In the genomic region with DNA sequence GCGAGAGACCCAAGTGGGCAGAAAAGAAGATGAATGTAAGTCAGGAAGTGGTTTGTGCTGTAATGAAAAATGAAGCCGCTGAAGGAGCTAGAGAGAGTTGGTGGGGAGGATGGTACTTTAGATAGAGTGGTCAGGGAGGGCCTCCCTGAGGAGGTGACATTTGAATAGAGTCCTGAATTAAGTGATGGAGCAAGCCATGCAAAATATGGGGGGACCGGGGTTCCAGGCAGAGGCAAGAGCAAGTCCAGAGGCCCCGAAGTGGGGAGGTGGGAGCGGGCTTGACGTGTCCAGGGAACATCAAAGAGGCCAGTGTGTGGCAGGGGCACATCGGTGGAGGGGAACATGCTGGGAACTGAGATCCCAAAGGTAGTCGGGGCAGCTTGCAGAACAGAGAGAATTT, we compare ENCODE assay signal across 34 cellular contexts. TPM values are rescaled to one million over a fixed set of nuclear protein-coding genes. Genes with fewer than 3 reads are reported as not detected.
"Had no signal": no experiment of that assay in that cellular context is flagged by ENCODE, and none has a peak within 500 bp of the region (broad histone marks: within the 10 kb centered on the region; RNA-seq: fewer than 3 reads in every experiment).

No MANE protein-coding gene starts in this region.

- H3K79me2 ChIP-seq: hepatocyte, parathyroid adenoma had no signal

- H2AFZ ChIP-seq: hepatocyte, parathyroid adenoma had no signal

- H3K27ac ChIP-seq: ascending aorta, brain microvascular endothelial cell, coronary artery, gastroesophageal sphincter, hepatocyte, left ventricle myocardium inferior, parathyroid adenoma, psoas muscle, suprapubic skin, tibial artery had no signal

- H3K36me3 ChIP-seq: ascending aorta, brain microvascular endothelial cell, gastroesophageal sphincter, left ventricle myocardium inferior, suprapubic skin, tibial artery had no signal

- H3K9me3 Mint-ChIP-seq: activated B cell treated with CpG ODN at 0.5 μM for 24 hours; activated naive CD8-positive, alpha-beta T cell treated with anti-CD3 and anti-CD28 coated beads, Interleukin-2, amount 10 ng/mL, durations not matched to agents 7 days and 5 days; activated T-cell treated with anti-CD3 and anti-CD28 coated beads, Interleukin-2, amount 50 U/mL, for 72 hours; effector memory CD8-positive, alpha-beta T cell; stimulated activated memory B cell treated with anti-CD40 and anti-IgM and Interleukin-4, amounts not matched to agents 10 μg/mL and 1 μg/mL and 100 μg/mL, for 72 hours; T-helper 1 cell treated with Interleukin-12 subunit alpha and Interleukin-12 subunit beta and Interleukin-4 antibody, amounts not matched to agents 30 μg/mL and 1 μg/mL, for 36 hours had no signal

- H3K27me3 ChIP-seq: ascending aorta, dorsolateral prefrontal cortex, hepatocyte had no signal

- ATAC-seq: activated CD4-positive, alpha-beta T cell treated with anti-CD3 and anti-CD28 coated beads for 36 hours; activated CD8-positive, alpha-beta T cell treated with anti-CD3 and anti-CD28 coated beads, Interleukin-2, amount 10 ng/mL, durations not matched to agents 7 days and 5 days; activated T-cell treated with anti-CD3 and anti-CD28 coated beads, Interleukin-2, amount 50 U/mL, for 72 hours; effector memory CD8-positive, alpha-beta T cell; gastroesophageal sphincter; mucosa of descending colon; psoas muscle; stimulated activated memory B cell treated with anti-CD40 and anti-IgM and Interleukin-4, amounts not matched to agents 10 μg/mL and 1 μg/mL and 100 μg/mL, for 72 hours had no signal

- H3K9ac ChIP-seq: parathyroid adenoma had no signal

- H3K4me2 ChIP-seq: hepatocyte, smooth muscle cell had no signal

- H3K4me3 Mint-ChIP-seq: activated B cell treated with CpG ODN at 0.5 μM for 24 hours; activated CD4-positive, alpha-beta T cell treated with anti-CD3 and anti-CD28 coated beads for 36 hours; activated CD8-positive, alpha-beta T cell treated with anti-CD3 and anti-CD28 coated beads, Interleukin-2, amount 10 ng/mL, durations not matched to agents 7 days and 5 days; activated naive CD8-positive, alpha-beta T cell treated with anti-CD3 and anti-CD28 coated beads, Interleukin-2, amount 10 ng/mL, durations not matched to agents 7 days and 5 days; activated T-cell treated with anti-CD3 and anti-CD28 coated beads, Interleukin-2, amount 50 U/mL, for 72 hours; effector memory CD8-positive, alpha-beta T cell; stimulated activated memory B cell treated with anti-CD40 and anti-IgM and Interleukin-4, amounts not matched to agents 10 μg/mL and 1 μg/mL and 100 μg/mL, for 72 hours; T-helper 1 cell treated with Interleukin-12 subunit alpha and Interleukin-12 subunit beta and Interleukin-4 antibody, amounts not matched to agents 30 μg/mL and 1 μg/mL, for 36 hours had no signal

- H3K4me1 ChIP-seq: ascending aorta, gastroesophageal sphincter, left ventricle myocardium inferior, parathyroid adenoma, psoas muscle, tibial artery had no signal

- H3K36me3 Mint-ChIP-seq: activated naive CD8-positive, alpha-beta T cell treated with anti-CD3 and anti-CD28 coated beads, Interleukin-2, amount 10 ng/mL, durations not matched to agents 7 days and 5 days; stimulated activated memory B cell treated with anti-CD40 and anti-IgM and Interleukin-4, amounts not matched to agents 10 μg/mL and 1 μg/mL and 100 μg/mL, for 72 hours had no signal

- H3K4me1 Mint-ChIP-seq: activated B cell treated with CpG ODN at 0.5 μM for 24 hours; activated CD4-positive, alpha-beta T cell treated with anti-CD3 and anti-CD28 coated beads for 36 hours had no signal

- DNase-seq: activated B cell treated with CpG ODN at 0.5 μM for 24 hours; activated CD4-positive, alpha-beta T cell treated with anti-CD3 and anti-CD28 coated beads for 36 hours; activated CD8-positive, alpha-beta T cell treated with anti-CD3 and anti-CD28 coated beads, Interleukin-2, amount 10 ng/mL, durations not matched to agents 7 days and 5 days; activated effector memory CD4-positive, alpha-beta T cell treated with Interleukin-2 at 50 U/mL for 16 hours; activated naive CD4-positive, alpha-beta T cell treated with Interleukin-2 at 50 U/mL for 16 hours; activated naive CD8-positive, alpha-beta T cell treated with anti-CD3 and anti-CD28 coated beads, Interleukin-2, amount 10 ng/mL, durations not matched to agents 7 days and 5 days; activated T-cell treated with anti-CD3 and anti-CD28 coated beads for 4 hours; activated T-cell treated with anti-CD3 and anti-CD28 coated beads, Interleukin-2, amount 50 U/mL, for 72 hours; brain microvascular endothelial cell; dorsolateral prefrontal cortex; effector memory CD8-positive, alpha-beta T cell; erythroblast; islet precursor cell; left ventricle myocardium inferior; psoas muscle; stimulated activated CD4-positive, alpha-beta T cell treated with anti-CD3 and anti-CD28 coated beads, Interleukin-1b, Interleukin-23, amount 100 ng/mL, for 48 hours; stimulated activated CD4-positive, alpha-beta T cell treated with anti-CD3 and anti-CD28 coated beads, Interleukin-4, amount 100 ng/mL, for 4 hours; stimulated activated CD8-positive, alpha-beta memory T cell treated with anti-CD3 and anti-CD28 coated beads, Interleukin-4, amount 100 ng/mL, for 48 hours; tibial artery had no signal

- H3K9me3 ChIP-seq: ascending aorta, gastroesophageal sphincter, left ventricle myocardium inferior, mucosa of descending colon, psoas muscle, suprapubic skin, tibial artery had no signal

- H3K4me3 ChIP-seq: ascending aorta, coronary artery, dorsolateral prefrontal cortex, gastroesophageal sphincter, hepatocyte, left ventricle myocardium inferior, lung, mucosa of descending colon, psoas muscle, smooth muscle cell, suprapubic skin, tibial artery had no signal

- H3K27ac Mint-ChIP-seq: activated B cell treated with CpG ODN at 0.5 μM for 24 hours; activated CD4-positive, alpha-beta T cell treated with anti-CD3 and anti-CD28 coated beads for 36 hours; activated CD8-positive, alpha-beta T cell treated with anti-CD3 and anti-CD28 coated beads, Interleukin-2, amount 10 ng/mL, durations not matched to agents 7 days and 5 days; activated naive CD8-positive, alpha-beta T cell treated with anti-CD3 and anti-CD28 coated beads, Interleukin-2, amount 10 ng/mL, durations not matched to agents 7 days and 5 days; activated T-cell treated with anti-CD3 and anti-CD28 coated beads, Interleukin-2, amount 50 U/mL, for 72 hours; effector memory CD8-positive, alpha-beta T cell; stimulated activated memory B cell treated with anti-CD40 and anti-IgM and Interleukin-4, amounts not matched to agents 10 μg/mL and 1 μg/mL and 100 μg/mL, for 72 hours; T-helper 1 cell treated with Interleukin-12 subunit alpha and Interleukin-12 subunit beta and Interleukin-4 antibody, amounts not matched to agents 30 μg/mL and 1 μg/mL, for 36 hours had no signal

RNA-seq across cellular contexts. Expression of gene OPRD1, which starts 43.1 kb away (rescaled TPM):
- total RNA-seq: activated B cell treated with CpG ODN at 0.5 μM for 24 hours; activated CD8-positive, alpha-beta T cell treated with anti-CD3 and anti-CD28 coated beads, Interleukin-2, amount 10 ng/mL, durations not matched to agents 7 days and 5 days; activated naive CD8-positive, alpha-beta T cell treated with anti-CD3 and anti-CD28 coated beads, Interleukin-2, amount 10 ng/mL, durations not matched to agents 7 days and 5 days; activated T-cell treated with anti-CD3 and anti-CD28 coated beads, Interleukin-2, amount 50 U/mL, for 72 hours; ascending aorta; cardiac septum; left ventricle myocardium inferior; mesenteric fat pad; myocyte; suprapubic skin; ureter had no signal
